18 cellular contexts compared by ENCODE assay signal in the genomic region with DNA sequence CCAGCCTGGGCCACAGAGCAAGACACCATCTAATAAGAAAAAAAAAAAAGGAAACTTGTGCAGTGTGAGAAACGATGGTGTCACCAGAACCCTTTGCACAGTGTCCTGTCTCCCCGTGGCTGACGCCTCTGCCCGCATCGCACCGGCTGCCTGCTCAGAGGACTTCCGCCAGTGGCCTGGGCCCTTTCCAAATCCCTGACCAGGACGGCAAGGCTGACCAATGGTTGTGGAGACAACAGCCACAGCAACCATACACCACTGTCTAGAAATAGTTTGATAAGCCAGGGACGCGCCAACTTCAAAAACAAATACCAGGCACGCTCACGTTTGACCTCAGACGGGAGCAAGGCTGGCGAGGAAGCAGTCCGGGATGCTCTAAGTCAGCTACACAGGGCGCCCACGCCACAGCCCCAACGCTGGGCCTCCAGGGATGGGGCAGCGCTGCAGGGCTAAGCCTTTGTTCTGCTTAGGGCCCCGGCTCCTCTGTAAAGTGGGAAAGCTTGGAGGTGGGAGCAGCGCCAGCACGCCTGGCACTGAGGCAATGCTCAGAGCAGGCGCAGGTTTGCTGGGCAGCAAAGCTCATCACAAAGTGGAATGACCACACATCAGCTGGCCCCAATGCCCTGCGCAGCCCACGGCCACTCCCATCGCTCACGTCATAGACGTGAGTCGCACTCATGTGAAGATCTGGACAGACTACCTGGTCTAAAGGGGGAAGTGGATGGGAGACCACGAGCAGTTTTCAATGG. TPM values are rescaled to one million over a fixed set of nuclear protein-coding genes. Genes with fewer than 3 reads are reported as not detected.
DNase-seq lines count a peak whose midpoint lies in the region; ATAC-seq and TF ChIP-seq lines count a peak whose summit lies in the region.
"Had no signal": no experiment of that assay in that cellular context is flagged by ENCODE, and none has a peak within 500 bp of the region (broad histone marks: within the 10 kb centered on the region; RNA-seq: fewer than 3 reads in every experiment).

No MANE protein-coding gene starts in this region.

- TF ChIP-seq CTCF in RWPE1 (conservative IDR thresholded peaks at IDR 0.05; ENCODE audit: low read depth): no peak
- TF ChIP-seq CTCF in glutamatergic neuron (IDR thresholded peaks at IDR 0.05; ENCODE audit: partially characterized antibody, unreplicated experiment): no peak

- DNase-seq in Right ventricle myocardium inferior (ENCODE audit: missing footprints): no peak
- no peak for DNase-seq in cardiac septum (ENCODE audit: low spot score)
- no peak for DNase-seq in RWPE1 (ENCODE audit: low spot score)
- no peak for DNase-seq in glutamatergic neuron
- no peak for DNase-seq in stimulated activated naive B cell treated with anti-CD40 and anti-IgM and Interleukin-4, amounts not matched to agents 10 μg/mL and 1 μg/mL and 100 μg/mL, for 72 hours
- DNase-seq in NCI-H1694 treated with DMSO at 0.1 percent for 48 hours (lab: John Stamatoyannopoulos, UW): no peak
- no peak for DNase-seq in DMS79 treated with DMSO at 0.1 percent for 48 hours (lab: John Stamatoyannopoulos, UW)
- DNase-seq in left colon: no peak
- DNase-seq: activated T-cell treated with anti-CD3 and anti-CD28 coated beads for 4 hours; anterior cingulate cortex; hypothalamus; NCI-H1092 treated with DMSO at 0.1 percent for 48 hours; NCI-H2227 treated with DMSO at 0.1 percent for 48 hours; NK-92 treated with Interleukin-12 subunit alpha and Interleukin-12 subunit beta, amount 100 ng/mL, for 24 hours; SHP77 had no signal

- peak overlapping the region; percentile 52 for H3K27ac ChIP-seq in RWPE1
- H3K27ac ChIP-seq: coronary artery, thoracic aorta had no signal

- peaks cover 3% of the 10 kb centered on the region for H3K9me3 Mint-ChIP-seq in glutamatergic neuron (ENCODE audit: unreplicated experiment)
- H3K9me3 Mint-ChIP-seq in stimulated activated naive B cell treated with anti-CD40 and anti-IgM and Interleukin-4, amounts not matched to agents 10 μg/mL and 1 μg/mL and 100 μg/mL, for 72 hours: no peaks in the 10 kb centered on the region
- H3K9me3 Mint-ChIP-seq: T-helper 2 cell treated with Interferon-gamma antibody and Interleukin-4, amounts not matched to agents 5 μg/mL and 100 μg/mL, for 36 hours had no signal

- ATAC-seq in Right ventricle myocardium inferior (peak; percentile 73), left colon (no peak)
- ATAC-seq in stimulated activated naive B cell treated with anti-CD40 and anti-IgM and Interleukin-4, amounts not matched to agents 10 μg/mL and 1 μg/mL and 100 μg/mL, for 72 hours (replicated peaks): no peak

- H3K27me3 Mint-ChIP-seq in glutamatergic neuron (ENCODE audit: unreplicated experiment): peaks cover 5% of the 10 kb centered on the region
- H3K27me3 Mint-ChIP-seq in stimulated activated naive B cell treated with anti-CD40 and anti-IgM and Interleukin-4, amounts not matched to agents 10 μg/mL and 1 μg/mL and 100 μg/mL, for 72 hours: no peaks in the 10 kb centered on the region

- peaks cover 15% of the 10 kb centered on the region for H3K4me1 Mint-ChIP-seq in glutamatergic neuron (ENCODE audit: low read depth, unreplicated experiment)
- H3K4me1 Mint-ChIP-seq in stimulated activated naive B cell treated with anti-CD40 and anti-IgM and Interleukin-4, amounts not matched to agents 10 μg/mL and 1 μg/mL and 100 μg/mL, for 72 hours: peaks cover 0 to 5% of the 10 kb centered on the region in 2 donors

- POLR2A ChIA-PET in RWPE1 (lab: Yijun Ruan, JAX; ENCODE audit: low non-redundant PET): no interaction called here

- CTCF ChIA-PET in RWPE1 (lab: Yijun Ruan, JAX): interaction anchor here (0.8 kb wide), 1 partner anchor 19 kb away, joined by 3 read pairs; no protein-coding TSS in a partner anchor

- intact Hi-C loops in Right ventricle myocardium inferior (cut with DNase I) (no loop called here), cardiac septum (cut with DNase I) (no loop called here), left colon (cut with DNase I, micrococcal nuclease) (no loop called here)

- H3K27ac Mint-ChIP-seq in glutamatergic neuron (ENCODE audit: unreplicated experiment): peak overlapping the region; percentile 55
- H3K27ac Mint-ChIP-seq in stimulated activated naive B cell treated with anti-CD40 and anti-IgM and Interleukin-4, amounts not matched to agents 10 μg/mL and 1 μg/mL and 100 μg/mL, for 72 hours: peak overlapping the region; percentile 42
- H3K27ac Mint-ChIP-seq: T-helper 2 cell treated with Interferon-gamma antibody and Interleukin-4, amounts not matched to agents 5 μg/mL and 100 μg/mL, for 36 hours had no signal

- no peak overlapping the region for H3K4me3 Mint-ChIP-seq in glutamatergic neuron (ENCODE audit: unreplicated experiment)
- peak overlapping the region in 1 of 2 donors; percentile 8 for H3K4me3 Mint-ChIP-seq in stimulated activated naive B cell treated with anti-CD40 and anti-IgM and Interleukin-4, amounts not matched to agents 10 μg/mL and 1 μg/mL and 100 μg/mL, for 72 hours
- H3K4me3 Mint-ChIP-seq: T-helper 2 cell treated with Interferon-gamma antibody and Interleukin-4, amounts not matched to agents 5 μg/mL and 100 μg/mL, for 36 hours had no signal

- H3K36me3 Mint-ChIP-seq in glutamatergic neuron (ENCODE audit: unreplicated experiment): peaks cover 6% of the 10 kb centered on the region
- H3K36me3 Mint-ChIP-seq in stimulated activated naive B cell treated with anti-CD40 and anti-IgM and Interleukin-4, amounts not matched to agents 10 μg/mL and 1 μg/mL and 100 μg/mL, for 72 hours: peaks cover 46 to 70% of the 10 kb centered on the region in 2 donors

RNA-seq across cellular contexts. Expression of gene PGAM5, which starts 12.5 kb away (rescaled TPM):
- 34.1 TPM for total RNA-seq in Right ventricle myocardium inferior
- total RNA-seq in cardiac septum: 26.1 TPM
- total RNA-seq in glutamatergic neuron (ENCODE audit: unreplicated experiment): 29.1 TPM
- 10 to 100 TPM; 29.7 to 40.0 TPM for total RNA-seq in left colon

RNA-seq across cellular contexts. Expression of gene PXMP2, which starts 35.8 kb away (rescaled TPM):
- total RNA-seq in Right ventricle myocardium inferior (62.5 TPM), cardiac septum (36.5 TPM), glutamatergic neuron (ENCODE audit: unreplicated experiment) (9.8 TPM), left colon (100 to 1,000 TPM in 1 of 2 donors, 10 to 100 TPM in 1; 93.1 to 112 TPM)

RNA-seq across cellular contexts. Expression of gene POLE, which starts 36.0 kb away (rescaled TPM):
- total RNA-seq in Right ventricle myocardium inferior (12.1 TPM), cardiac septum (12.1 TPM), glutamatergic neuron (ENCODE audit: unreplicated experiment) (38.6 TPM), left colon (10 to 100 TPM; 38.3 to 57.6 TPM)

RNA-seq across cellular contexts. Expression of gene ANKLE2, which starts 38.4 kb away (rescaled TPM):
- 24.9 TPM for total RNA-seq in Right ventricle myocardium inferior
- total RNA-seq in cardiac septum: 31.4 TPM
- total RNA-seq in glutamatergic neuron (ENCODE audit: unreplicated experiment): 105 TPM
- total RNA-seq in left colon: 10 to 100 TPM; 41.2 to 50.0 TPM
